ENCODE assay signal across 17 cellular contexts in the genomic region with DNA sequence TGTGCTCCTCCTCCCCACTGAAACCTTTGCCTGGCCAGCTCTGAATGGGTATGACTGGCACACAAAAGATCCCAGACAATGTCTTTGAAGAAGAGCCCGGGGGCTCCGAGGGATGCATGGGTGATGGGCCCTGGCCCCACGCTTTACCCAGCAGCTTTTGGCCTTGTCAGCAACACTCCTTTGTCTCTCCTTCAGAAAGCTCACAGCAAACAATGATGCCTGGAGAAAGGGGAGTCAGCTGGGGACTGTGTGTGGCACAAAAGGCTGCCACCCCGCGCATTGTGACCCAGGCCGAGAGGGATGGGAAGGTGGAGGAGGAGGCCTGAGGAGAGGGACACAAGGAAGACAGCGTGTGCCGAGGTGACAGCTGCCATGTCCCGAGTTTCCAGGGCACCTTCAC. TPM values are rescaled to one million over a fixed set of nuclear protein-coding genes. Genes with fewer than 3 reads are reported as not detected.
DNase-seq lines count a peak whose midpoint lies in the region; ATAC-seq and TF ChIP-seq lines count a peak whose summit lies in the region.
"Had no signal": no experiment of that assay in that cellular context is flagged by ENCODE, and none has a peak within 500 bp of the region (broad histone marks: within the 10 kb centered on the region; RNA-seq: fewer than 3 reads in every experiment).

No MANE protein-coding gene starts in this region.

- H3K36me3 ChIP-seq in ectodermal cell (ENCODE audit: control insufficient read depth, insufficient read depth, low read length), result no peaks in the 10 kb centered on the region
- H3K36me3 ChIP-seq: BLaER1 treated with 17β-estradiol and CSF1 and Interleukin-3, amounts not matched to agents 10 nM and 100 nM; HAP-1 had no signal

- TF ChIP-seq CTCF in neural crest cell (conservative IDR thresholded peaks at IDR 0.05), result no peak

- no peak overlapping the region for H3K4me3 ChIP-seq in ectodermal cell (ENCODE audit: insufficient read depth, low read depth, low read length)
- H3K4me3 ChIP-seq: A549; BLaER1 treated with 17β-estradiol and CSF1 and Interleukin-3, amounts not matched to agents 10 nM and 100 nM; HAP-1 had no signal

- H3K9me3 ChIP-seq in ectodermal cell (ENCODE audit: control insufficient read depth, low read length), result no peaks in the 10 kb centered on the region
- H3K9me3 ChIP-seq: A549; BLaER1 treated with 17β-estradiol and CSF1 and Interleukin-3, amounts not matched to agents 10 nM and 100 nM; HAP-1 had no signal

- H3K4me3 Mint-ChIP-seq in neural crest cell, result peak overlapping the region; percentile 50
- H3K4me3 Mint-ChIP-seq: B cell; CD8-positive, alpha-beta T cell had no signal

- H3K27ac Mint-ChIP-seq in neural crest cell (ENCODE audit: unreplicated experiment), result peak overlapping the region; percentile 89
- H3K27ac Mint-ChIP-seq: B cell; CD8-positive, alpha-beta T cell had no signal

- peak overlapping the region; percentile 51 for H3K27ac ChIP-seq in ectodermal cell (ENCODE audit: insufficient read depth, low read depth, low read length, poor library complexity, severe bottlenecking)
- H3K27ac ChIP-seq: 22Rv1; A549; BLaER1 treated with 17β-estradiol and CSF1 and Interleukin-3, amounts not matched to agents 10 nM and 100 nM had no signal

- WGBS in ectodermal cell, 2 experiments, result 4 to 6% methylated on average over 9 of the region's 9 CpGs

- DNase-seq in NCI-H2081 (lab: John Stamatoyannopoulos, UW) (peak; percentile 32 to 35), NCI-H2081 treated with DMSO at 0.1 percent for 48 hours (lab: John Stamatoyannopoulos, UW) (no peak), neural crest cell (ENCODE audit: low read depth, low spot score) (peak; percentile 31), retina (peak; percentile 82)
- DNase-seq in activated CD4-positive, alpha-beta T cell treated with anti-CD3 and anti-CD28 coated beads for 1 hour, result no peak
- no peak for DNase-seq in stimulated activated CD4-positive, alpha-beta T cell treated with anti-CD3 and anti-CD28 coated beads, Interleukin-15, amount 100 ng/mL, for 24 hours
- DNase-seq: Calu3; CD8-positive, alpha-beta T cell; DMS79 treated with DMSO at 0.1 percent for 48 hours; GF-D8 had no signal

- H3K4me1 ChIP-seq in ectodermal cell (ENCODE audit: control insufficient read depth, insufficient read depth, low read length), result peaks cover 42% of the 10 kb centered on the region
- H3K4me1 ChIP-seq: BLaER1 treated with 17β-estradiol and CSF1 and Interleukin-3, amounts not matched to agents 10 nM and 100 nM; HAP-1 had no signal

- no peaks in the 10 kb centered on the region for H3K9me3 Mint-ChIP-seq in neural crest cell
- H3K9me3 Mint-ChIP-seq: CD8-positive, alpha-beta T cell had no signal

- TF ChIP-seq POLR2A in GM18505 (IDR thresholded peaks at IDR 0.05; ENCODE audit: borderline replicate concordance, extremely low read depth, insufficient read depth, insufficient read length), result no peak

- H3K4me1 Mint-ChIP-seq in neural crest cell, result peaks cover 56% of the 10 kb centered on the region
- H3K4me1 Mint-ChIP-seq: B cell had no signal

- H3K36me3 Mint-ChIP-seq in neural crest cell (ENCODE audit: low read depth), result peaks cover under 1% of the 10 kb centered on the region
- H3K36me3 Mint-ChIP-seq: CD8-positive, alpha-beta T cell had no signal

- H3K27me3 ChIP-seq in ectodermal cell (ENCODE audit: control insufficient read depth, insufficient read depth, low read length, poor library complexity, severe bottlenecking), result no peaks in the 10 kb centered on the region
- H3K27me3 ChIP-seq: BLaER1 treated with 17β-estradiol and CSF1 and Interleukin-3, amounts not matched to agents 10 nM and 100 nM had no signal

- ATAC-seq in GM18505 (IDR thresholded peaks at IDR 0.05; ENCODE audit: unreplicated experiment), result no peak
- ATAC-seq: A549; CD8-positive, alpha-beta T cell had no signal

- no peaks in the 10 kb centered on the region for H3K27me3 Mint-ChIP-seq in neural crest cell (ENCODE audit: low read depth)
- H3K27me3 Mint-ChIP-seq: B cell had no signal

RNA-seq across cellular contexts. Expression of gene PLXNA2, which starts 45.9 kb away (rescaled TPM):
- polyA plus RNA-seq in ectodermal cell (2013, experiment 1 of 4), result 5.3 TPM
- 5.6 TPM for polyA plus RNA-seq in ectodermal cell (2013, experiment 2 of 4)
- polyA plus RNA-seq in ectodermal cell (2013, experiment 3 of 4), result 6.8 TPM
- 7.4 TPM for polyA plus RNA-seq in ectodermal cell (2013, experiment 4 of 4)
- 35.0 and 37.7 TPM in 2 replicates for total RNA-seq in neural crest cell

Comparison
In these comparisons a context has a peak if more than half of its experiments do, and no peak if none do; other contexts are left out.
1. DNase-seq: peak in NCI-H2081 (2 of 2), neural crest cell (single experiment) and retina (single experiment); none in NCI-H2081 treated with DMSO at 0.1 percent for 48 hours (single experiment), activated CD4-positive, alpha-beta T cell treated with anti-CD3 and anti-CD28 coated beads for 1 hour (single experiment) and stimulated activated CD4-positive, alpha-beta T cell treated with anti-CD3 and anti-CD28 coated beads, Interleukin-15, amount 100 ng/mL, for 24 hours (single experiment).